ENCODE assay signal across 23 cellular contexts in the genomic region with DNA sequence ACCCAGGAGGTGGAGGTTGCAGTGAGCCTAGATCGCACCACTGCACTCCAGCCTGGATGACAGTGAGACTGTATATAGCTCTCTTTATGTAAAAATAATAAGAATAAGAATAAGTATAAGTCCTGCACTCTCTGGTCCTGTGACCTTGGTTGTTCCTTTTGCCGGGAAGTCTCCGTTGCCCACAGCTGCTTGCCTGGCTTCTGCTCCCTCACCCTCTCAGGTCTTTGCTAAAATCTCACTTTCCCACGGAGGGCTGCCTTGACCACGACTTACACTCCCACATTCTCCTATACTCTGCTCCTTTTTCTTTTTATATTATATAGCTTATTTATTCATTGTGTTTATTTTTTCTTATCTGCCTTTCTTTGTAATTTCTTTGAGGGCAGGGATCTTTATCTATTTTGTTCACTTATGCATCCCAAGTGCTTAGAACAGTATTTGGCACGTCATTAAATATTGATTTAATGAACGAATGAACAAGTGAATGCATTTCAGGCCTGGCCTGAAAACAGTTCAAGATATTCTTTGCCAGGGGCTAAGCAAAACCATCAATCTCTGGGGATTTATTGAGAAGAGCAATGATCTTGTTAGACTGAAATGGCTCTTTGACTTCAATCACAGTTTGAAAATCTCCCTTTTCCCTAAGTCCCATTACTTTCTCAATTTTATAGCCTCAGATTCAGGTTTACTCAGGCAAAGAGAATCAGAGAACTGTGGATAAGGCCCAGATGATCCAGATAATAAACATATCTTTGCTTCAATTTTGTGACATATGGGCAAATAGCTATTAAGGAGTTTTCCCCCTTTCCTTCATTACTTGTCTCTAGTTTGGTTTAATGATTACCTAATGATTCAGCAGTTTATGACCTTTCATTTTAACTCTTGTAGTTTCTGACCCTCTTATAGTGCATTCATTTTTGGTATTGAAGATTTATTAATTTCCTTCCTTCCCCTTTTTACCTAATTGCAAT.
A peak's percentile ranks its signal among the peaks of the same experiment; 100 is the strongest.
DNase-seq lines count a peak whose midpoint lies in the region; ATAC-seq, FAIRE-seq and TF ChIP-seq lines count a peak whose summit lies in the region.
"Had no signal": no experiment of that assay in that cellular context is flagged by ENCODE, and none has a peak within 500 bp of the region (broad histone marks: within the 10 kb centered on the region; RNA-seq: fewer than 3 reads in every experiment).

No MANE protein-coding gene starts in this region.

- no peak for DNase-seq in Panc1 (ENCODE audit: low read depth, low spot score)
- no peak for DNase-seq in kidney
- peak; percentile 50 for DNase-seq in small intestine
- no peak for DNase-seq in Karpas-422
- DNase-seq in stimulated activated CD4-positive, alpha-beta T cell treated with anti-CD3 and anti-CD28 coated beads, Interleukin-4, amount 100 ng/mL, for 1 hour, result no peak
- DNase-seq: activated CD4-positive, alpha-beta memory T cell treated with anti-CD3 and anti-CD28 coated beads for 36 hours; activated naive CD4-positive, alpha-beta T cell; AML-193; amygdala; central memory CD4-positive, alpha-beta T cell; gastrocnemius medialis; H9; NCI-H1694 treated with DMSO at 0.1 percent for 48 hours; NCI-H226; right cardiac atrium; RPMI8226; thyroid gland had no signal

- H3K36me3 ChIP-seq in Panc1 (ENCODE audit: control insufficient read depth, insufficient read depth, low read length) (no peaks in the 10 kb centered on the region), kidney (ENCODE audit: control insufficient read depth in 1 of 2, insufficient read depth in 2 of 2, low read length in 2 of 2) (no peaks in the 10 kb centered on the region), small intestine (ENCODE audit: control insufficient read depth in 2 of 2, insufficient read depth in 2 of 2, low read length in 2 of 2) (no peaks in the 10 kb centered on the region), Karpas-422 (ENCODE audit: insufficient read depth, low read length) (no peaks in the 10 kb centered on the region)
- H3K36me3 ChIP-seq: gastrocnemius medialis, thyroid gland had no signal

- H3K9ac ChIP-seq in kidney (ENCODE audit: low read length in 2 of 2) (no peak overlapping the region), Karpas-422 (ENCODE audit: low read length) (no peak overlapping the region)

- 32 to 69% (median 50%) methylated on average over 7 of the region's 7 CpGs for WGBS in small intestine, 3 donors

- no peak for TF ChIP-seq CTCF in Panc1 (IDR thresholded peaks at IDR 0.05)
- no peak for TF ChIP-seq CTCF in kidney (IDR thresholded peaks at IDR 0.05; ENCODE audit: borderline replicate concordance, extremely low read depth, insufficient read depth)

- H3K27me3 ChIP-seq in Panc1 (ENCODE audit: control insufficient read depth, insufficient read depth, low read length) (no peaks in the 10 kb centered on the region), small intestine (ENCODE audit: control insufficient read depth in 2 of 2, insufficient read depth in 2 of 2, low read length in 2 of 2) (no peaks in the 10 kb centered on the region), Karpas-422 (ENCODE audit: low read length) (no peaks in the 10 kb centered on the region)
- H3K27me3 ChIP-seq: gastrocnemius medialis, thyroid gland had no signal

- H3K4me1 ChIP-seq in Panc1 (ENCODE audit: control insufficient read depth, insufficient read depth, low read length) (peaks cover 2% of the 10 kb centered on the region; the same call in 1 of the 2 replicates), kidney (ENCODE audit: control insufficient read depth in 1 of 2, insufficient read depth in 1 of 2, low read depth in 1 of 2, low read length in 2 of 2) (peaks cover 5 to 23% of the 10 kb centered on the region in 2 donors), small intestine (ENCODE audit: control insufficient read depth in 2 of 2, insufficient read depth in 1 of 2, low read depth in 1 of 2, low read length in 1 of 2) (no peaks in the 10 kb centered on the region), Karpas-422 (ENCODE audit: low read length) (no peaks in the 10 kb centered on the region)
- H3K4me1 ChIP-seq: thyroid gland had no signal

- H3K9me3 ChIP-seq in Panc1 (ENCODE audit: control insufficient read depth, insufficient read depth, low read depth, low read length), result no peaks in the 10 kb centered on the region
- H3K9me3 ChIP-seq in kidney (ENCODE audit: control insufficient read depth in 1 of 2, low read length in 2 of 2), result no peaks in the 10 kb centered on the region
- no peaks in the 10 kb centered on the region for H3K9me3 ChIP-seq in small intestine (ENCODE audit: control insufficient read depth, low read depth)
- no peaks in the 10 kb centered on the region for H3K9me3 ChIP-seq in Karpas-422 (ENCODE audit: low read length)
- H3K9me3 ChIP-seq: gastrocnemius medialis, thyroid gland had no signal

- peak; percentile 76 for FAIRE-seq in kidney (lab: Jason Lieb, UNC)
- FAIRE-seq in small intestine (lab: Jason Lieb, UNC), result no peak

- ATAC-seq in GM18517 (IDR thresholded peaks at IDR 0.05; ENCODE audit: unreplicated experiment) (peak; percentile 56), Panc1 (no peak), GM21381 (IDR thresholded peaks at IDR 0.05; ENCODE audit: unreplicated experiment) (no peak), GM21526 (IDR thresholded peaks at IDR 0.05; ENCODE audit: low FRiP score, unreplicated experiment) (no peak)
- ATAC-seq: esophagus mucosa; gastrocnemius medialis; right cardiac atrium; stimulated activated effector memory CD8-positive, alpha-beta T cell treated with anti-CD3 and anti-CD28 coated beads, Interleukin-12 subunit alpha, Interleukin-12 subunit beta, amount 100 ng/mL, for 72 hours had no signal

- H4K20me1 ChIP-seq in Karpas-422 (ENCODE audit: insufficient read depth, low read depth, low read length), result no peaks in the 10 kb centered on the region

- CTCF ChIA-PET in Panc1 (lab: Charles Lee), result no interaction called here

- in situ Hi-C loops in Panc1 (cut with HindIII; ENCODE audit: low pct_unique_long_range_greater_than_20kb, low sequenced_read_pairs), result no loop called here

- H3K9me2 ChIP-seq in Karpas-422 (replicated peaks; ENCODE audit: insufficient read depth, low read length), result no peaks in the 10 kb centered on the region

- H3K4me3 ChIP-seq in Panc1 (ENCODE audit: low read depth in 2 of 2, low read length in 2 of 2) (no peak overlapping the region), kidney (ENCODE audit: low read length in 2 of 2) (no peak overlapping the region), small intestine (ENCODE audit: low read depth in 1 of 2, low read length in 2 of 2) (no peak overlapping the region), Karpas-422 (ENCODE audit: low read length) (no peak overlapping the region)
- H3K4me3 ChIP-seq: gastrocnemius medialis, thyroid gland had no signal

- intact Hi-C loops in Panc1 (cut with micrococcal nuclease; ENCODE audit: unreplicated experiment), result no loop called here
- intact Hi-C loops in kidney (cut with DNase I), result no loop called here

- BruUV-seq in Panc1 (replicated peaks; lab: Mats Ljungman, UMichigan), result no TSS peak

- no peak overlapping the region for H2AFZ ChIP-seq in Karpas-422 (ENCODE audit: low read length)

- POLR2A ChIA-PET in Panc1 (lab: Charles Lee), result no interaction called here

- peak overlapping the region; percentile 13; the same call in 1 of the 2 replicates for H3K27ac ChIP-seq in Panc1 (ENCODE audit: low read length)
- H3K27ac ChIP-seq in kidney (ENCODE audit: low read depth in 2 of 2, low read length in 2 of 2), result peak overlapping the region in 1 of 2 donors; percentile 83
- peak overlapping the region in 1 of 2 donors; percentile 11 for H3K27ac ChIP-seq in small intestine (ENCODE audit: low read depth in 1 of 2, low read length in 1 of 2)
- no peak overlapping the region for H3K27ac ChIP-seq in Karpas-422 (ENCODE audit: low read length)
- H3K27ac ChIP-seq: gastrocnemius medialis, HL-60, thyroid gland had no signal

- H3K4me2 ChIP-seq in Karpas-422 (ENCODE audit: low read depth, low read length, poor library complexity, severe bottlenecking), result no peak overlapping the region

- no peaks in the 10 kb centered on the region for H3K79me2 ChIP-seq in Karpas-422 (ENCODE audit: low read length)
